ENCODE assay signal across 8 cellular contexts in the genomic region with DNA sequence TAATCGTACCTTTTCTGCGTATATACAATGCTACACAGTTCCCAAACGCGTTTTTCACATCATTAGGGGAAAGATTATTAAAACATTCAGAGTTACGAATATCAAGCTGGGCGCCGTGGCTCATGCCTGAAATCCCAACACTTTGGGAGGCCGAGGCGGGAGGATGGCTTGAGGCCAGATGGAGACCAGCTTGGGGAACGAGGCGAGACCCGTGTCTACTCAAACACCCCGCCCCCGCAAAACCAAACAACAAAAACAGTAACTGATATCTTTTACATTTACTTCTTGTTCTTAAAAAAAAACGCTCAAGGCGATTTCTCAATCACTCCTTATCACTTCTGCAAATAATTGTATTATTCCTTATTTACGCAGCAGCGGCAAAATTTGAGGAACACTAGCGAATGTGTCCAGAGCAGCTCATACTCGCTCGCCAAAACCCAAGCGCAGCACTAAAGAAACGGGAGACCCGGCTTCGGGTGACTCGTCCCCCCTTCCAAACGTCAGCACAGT. TPM values are rescaled to one million over a fixed set of nuclear protein-coding genes. Genes with fewer than 3 reads are reported as not detected.
DNase-seq lines count a peak whose midpoint lies in the region; ATAC-seq and TF ChIP-seq lines count a peak whose summit lies in the region.

No MANE protein-coding gene starts in this region.

- H3K27me3 Mint-ChIP-seq in activated CD4-positive, alpha-beta memory T cell treated with anti-CD3 and anti-CD28 coated beads, Interleukin-2, amount 10 ng/mL, durations not matched to agents 7 days and 5 days: no peaks in the 10 kb centered on the region

- peak overlapping the region; percentile 89 for H3K27ac Mint-ChIP-seq in activated CD4-positive, alpha-beta memory T cell treated with anti-CD3 and anti-CD28 coated beads, Interleukin-2, amount 10 ng/mL, durations not matched to agents 7 days and 5 days

- H3K4me3 Mint-ChIP-seq in activated CD4-positive, alpha-beta memory T cell treated with anti-CD3 and anti-CD28 coated beads, Interleukin-2, amount 10 ng/mL, durations not matched to agents 7 days and 5 days: peak overlapping the region; percentile 82

- H3K27me3 ChIP-seq in left ventricle myocardium inferior (ENCODE audit: low read depth) (no peaks in the 10 kb centered on the region), skeletal muscle tissue (ENCODE audit: control insufficient read depth in 3 of 3, insufficient read depth in 3 of 3, low read length in 3 of 3) (no peaks in the 10 kb centered on the region)

- H3K9ac ChIP-seq in skeletal muscle tissue (ENCODE audit: low read depth in 1 of 3, low read length in 3 of 3): peak overlapping the region; percentile 92 to 99 (median 96)

- POLR2A ChIA-PET in activated CD4-positive, alpha-beta memory T cell treated with anti-CD3 and anti-CD28 coated beads, Interleukin-2, amount 10 ng/mL, durations not matched to agents 7 days and 5 days (lab: Charles Lee): interaction anchor here (0.6 to 4.1 kb wide), 17 partner anchors 10 to 174 kb away, joined by 3 to 100 read pairs (median 6); partner anchors contain the start of genes CEP97, NFKBIZ, NXPE3 and PCNP

- no peak for TF ChIP-seq CTCF in left ventricle myocardium inferior (IDR thresholded peaks at IDR 0.05; ENCODE audit: borderline replicate concordance)

- H3K27ac ChIP-seq in left ventricle myocardium inferior (replicated peaks) (peak overlapping the region; percentile 99), skeletal muscle tissue (ENCODE audit: low read depth, low read length) (peak overlapping the region; percentile 93)

- H3K4me3 ChIP-seq in left ventricle myocardium inferior (peak overlapping the region; percentile 93), skeletal muscle tissue (ENCODE audit: low read length in 3 of 3) (peak overlapping the region; percentile 90 to 98 (median 98))

- H3K36me3 ChIP-seq in left ventricle myocardium inferior (peaks cover 25% of the 10 kb centered on the region), skeletal muscle tissue (ENCODE audit: control insufficient read depth in 3 of 3, insufficient read depth in 3 of 3, low read length in 3 of 3) (peaks cover 4 to 16% (median 16%) of the 10 kb centered on the region in 3 donors)

- intact Hi-C loops in left ventricle myocardium inferior (cut with micrococcal nuclease): no loop called here

- TF ChIP-seq POLR2A in GM18505 (IDR thresholded peaks at IDR 0.05; ENCODE audit: borderline replicate concordance, extremely low read depth, insufficient read depth, insufficient read length): peak; percentile 29

- H3K36me3 Mint-ChIP-seq in activated CD4-positive, alpha-beta memory T cell treated with anti-CD3 and anti-CD28 coated beads, Interleukin-2, amount 10 ng/mL, durations not matched to agents 7 days and 5 days (ENCODE audit: low read depth): peaks cover 49% of the 10 kb centered on the region

- peaks cover 53% of the 10 kb centered on the region for H3K4me1 Mint-ChIP-seq in activated CD4-positive, alpha-beta memory T cell treated with anti-CD3 and anti-CD28 coated beads, Interleukin-2, amount 10 ng/mL, durations not matched to agents 7 days and 5 days

- ATAC-seq in GM18505 (IDR thresholded peaks at IDR 0.05; ENCODE audit: unreplicated experiment): no peak
- no peak for ATAC-seq in HG02759 (IDR thresholded peaks at IDR 0.05; ENCODE audit: unreplicated experiment)
- no peak for ATAC-seq in GM18868 (IDR thresholded peaks at IDR 0.05; ENCODE audit: unreplicated experiment)

- no peak for DNase-seq in activated CD4-positive, alpha-beta memory T cell treated with anti-CD3 and anti-CD28 coated beads, Interleukin-2, amount 10 ng/mL, durations not matched to agents 7 days and 5 days
- DNase-seq in left ventricle myocardium inferior: no peak
- no peak for DNase-seq in hippocampal formation (lab: John Stamatoyannopoulos, UW)
- no peak for DNase-seq in NCI-H82 treated with DMSO at 0.1 percent for 48 hours (lab: John Stamatoyannopoulos, UW; ENCODE audit: unreplicated experiment)

- no peaks in the 10 kb centered on the region for H3K9me3 Mint-ChIP-seq in activated CD4-positive, alpha-beta memory T cell treated with anti-CD3 and anti-CD28 coated beads, Interleukin-2, amount 10 ng/mL, durations not matched to agents 7 days and 5 days

- CTCF ChIA-PET in activated CD4-positive, alpha-beta memory T cell treated with anti-CD3 and anti-CD28 coated beads, Interleukin-2, amount 10 ng/mL, durations not matched to agents 7 days and 5 days (lab: Charles Lee): interaction anchor here (1.0 to 3.1 kb wide), 7 partner anchors 8 to 157 kb away, joined by 3 to 18 read pairs (median 5); partner anchors contain the start of genes PCNP and RPL24

- H3K4me1 ChIP-seq in left ventricle myocardium inferior (peaks cover 46% of the 10 kb centered on the region), skeletal muscle tissue (ENCODE audit: control insufficient read depth in 3 of 3, insufficient read depth in 3 of 3, low read length in 3 of 3) (peaks cover 9 to 18% (median 18%) of the 10 kb centered on the region in 3 donors)

- H3K9me3 ChIP-seq in left ventricle myocardium inferior (replicated peaks): no peaks in the 10 kb centered on the region
- H3K9me3 ChIP-seq in skeletal muscle tissue (ENCODE audit: control insufficient read depth in 3 of 3, low read length in 3 of 3): no peaks in the 10 kb centered on the region

RNA-seq across cellular contexts. Expression of gene ZBTB11, which starts 1.2 kb away (rescaled TPM):
- 10 to 100 TPM; 29.3 to 31.9 TPM for total RNA-seq in activated CD4-positive, alpha-beta memory T cell treated with anti-CD3 and anti-CD28 coated beads, Interleukin-2, amount 10 ng/mL, durations not matched to agents 7 days and 5 days
- 10.3 TPM for total RNA-seq in left ventricle myocardium inferior
- 16.2 TPM for total RNA-seq in skeletal muscle tissue

RNA-seq across cellular contexts. Expression of gene RPL24, which starts 10.8 kb away (rescaled TPM):
- total RNA-seq in activated CD4-positive, alpha-beta memory T cell treated with anti-CD3 and anti-CD28 coated beads, Interleukin-2, amount 10 ng/mL, durations not matched to agents 7 days and 5 days: 1,000 to 10,000 TPM; 1,033 to 1,040 TPM
- 770 TPM for total RNA-seq in left ventricle myocardium inferior
- total RNA-seq in skeletal muscle tissue: 5,603 TPM

RNA-seq across cellular contexts. Expression of gene CEP97, which starts 48.6 kb away (rescaled TPM):
- total RNA-seq in activated CD4-positive, alpha-beta memory T cell treated with anti-CD3 and anti-CD28 coated beads, Interleukin-2, amount 10 ng/mL, durations not matched to agents 7 days and 5 days: 10 to 100 TPM; 22.7 to 25.8 TPM
- total RNA-seq in left ventricle myocardium inferior (5.9 TPM), skeletal muscle tissue (16.2 TPM)
